20 cellular contexts compared by ENCODE assay signal in genomic region chr7:158265743-158266080, GRCh38.
DNase-seq lines count a peak whose midpoint lies in the region; ATAC-seq lines count a peak whose summit lies in the region.
"Had no signal": no experiment of that assay in that cellular context is flagged by ENCODE, and none has a peak within 500 bp of the region (broad histone marks: within the 10 kb centered on the region; RNA-seq: fewer than 3 reads in every experiment).

No MANE protein-coding gene starts in this region.

- no peaks in the 10 kb centered on the region for H3K4me1 ChIP-seq in Karpas-422 (ENCODE audit: low read length)
- H3K4me1 ChIP-seq: BLaER1 treated with 17β-estradiol and CSF1 and Interleukin-3, amounts not matched to agents 10 nM and 100 nM had no signal

- H3K27me3 ChIP-seq in Karpas-422 (ENCODE audit: low read length), result no peaks in the 10 kb centered on the region
- H3K27me3 ChIP-seq: BLaER1 treated with 17β-estradiol and CSF1 and Interleukin-3, amounts not matched to agents 10 nM and 100 nM; MG63 had no signal

- no peaks in the 10 kb centered on the region for H4K20me1 ChIP-seq in Karpas-422 (ENCODE audit: insufficient read depth, low read depth, low read length)

- intact Hi-C loops in cardiac septum (cut with DNase I), result no loop called here
- intact Hi-C loops in left cardiac atrium (cut with DNase I), result no loop called here
- intact Hi-C loops in posterior vena cava (cut with DNase I), result no loop called here

- no peak overlapping the region for H3K4me2 ChIP-seq in Karpas-422 (ENCODE audit: low read depth, low read length, poor library complexity, severe bottlenecking)
- H3K4me2 ChIP-seq: BLaER1 treated with 17β-estradiol and CSF1 and Interleukin-3, amounts not matched to agents 10 nM and 100 nM had no signal

- no peak overlapping the region for H2AFZ ChIP-seq in Karpas-422 (ENCODE audit: low read length)

- no peak overlapping the region for H3K27ac ChIP-seq in Karpas-422 (ENCODE audit: low read length)
- H3K27ac ChIP-seq: BLaER1 treated with 17β-estradiol and CSF1 and Interleukin-3, amounts not matched to agents 10 nM and 100 nM had no signal

- H3K9me3 ChIP-seq in iPS-18c (ENCODE audit: control insufficient read depth, insufficient read depth, low read length), result peaks cover 61% of the 10 kb centered on the region
- no peaks in the 10 kb centered on the region; the same call in 1 of the 2 replicates for H3K9me3 ChIP-seq in Karpas-422 (ENCODE audit: low read length)
- H3K9me3 ChIP-seq: BLaER1 treated with 17β-estradiol and CSF1 and Interleukin-3, amounts not matched to agents 10 nM and 100 nM; MG63 had no signal

- H3K4me3 ChIP-seq in iPS-18c (ENCODE audit: insufficient read depth, low read depth, low read length), result peak overlapping the region; percentile 24; the same call in 1 of the 2 replicates
- H3K4me3 ChIP-seq in Karpas-422 (ENCODE audit: low read length), result no peak overlapping the region
- H3K4me3 ChIP-seq: BLaER1 treated with 17β-estradiol and CSF1 and Interleukin-3, amounts not matched to agents 10 nM and 100 nM; MG63 had no signal

- ATAC-seq in left cardiac atrium (no peak), HG02642 (IDR thresholded peaks at IDR 0.05; ENCODE audit: poor library complexity, unreplicated experiment) (no peak)

- H3K9me2 ChIP-seq in Karpas-422 (replicated peaks; ENCODE audit: insufficient read depth, low read length), result no peaks in the 10 kb centered on the region

- H3K79me2 ChIP-seq in Karpas-422 (ENCODE audit: low read length), result no peaks in the 10 kb centered on the region

- H3K36me3 ChIP-seq in Karpas-422 (ENCODE audit: insufficient read depth, low read length), result no peaks in the 10 kb centered on the region
- H3K36me3 ChIP-seq: BLaER1 treated with 17β-estradiol and CSF1 and Interleukin-3, amounts not matched to agents 10 nM and 100 nM; MG63 had no signal

- DNase-seq in cardiac septum (ENCODE audit: low spot score) (peak; percentile 60), left cardiac atrium (no peak), posterior vena cava (ENCODE audit: low spot score) (peak; percentile 66), Karpas-422 (no peak), NCI-H526 treated with DMSO at 0.1 percent for 48 hours (lab: John Stamatoyannopoulos, UW) (no peak)
- DNase-seq: AML-193, DMS53, H9, KBM-7, MG63, NCI-H1105 treated with DMSO at 0.1 percent for 48 hours, NCI-H146, NCI-H2029, NCI-H446 treated with DMSO at 0.1 percent for 48 hours, NCI-H526, RPMI8226, SHP77 had no signal

- H3K9ac ChIP-seq in Karpas-422 (ENCODE audit: low read length), result no peak overlapping the region
- H3K9ac ChIP-seq: BLaER1 treated with 17β-estradiol and CSF1 and Interleukin-3, amounts not matched to agents 10 nM and 100 nM had no signal

Comparison
In these comparisons a context has a peak if more than half of its experiments do, and no peak if none do; other contexts are left out.
1. DNase-seq: peak in cardiac septum (single experiment) and posterior vena cava (single experiment); none in left cardiac atrium (single experiment), Karpas-422 (single experiment) and NCI-H526 treated with DMSO at 0.1 percent for 48 hours (single experiment).